Comparison of ENCODE assay signal across 11 cellular contexts in the genomic region with DNA sequence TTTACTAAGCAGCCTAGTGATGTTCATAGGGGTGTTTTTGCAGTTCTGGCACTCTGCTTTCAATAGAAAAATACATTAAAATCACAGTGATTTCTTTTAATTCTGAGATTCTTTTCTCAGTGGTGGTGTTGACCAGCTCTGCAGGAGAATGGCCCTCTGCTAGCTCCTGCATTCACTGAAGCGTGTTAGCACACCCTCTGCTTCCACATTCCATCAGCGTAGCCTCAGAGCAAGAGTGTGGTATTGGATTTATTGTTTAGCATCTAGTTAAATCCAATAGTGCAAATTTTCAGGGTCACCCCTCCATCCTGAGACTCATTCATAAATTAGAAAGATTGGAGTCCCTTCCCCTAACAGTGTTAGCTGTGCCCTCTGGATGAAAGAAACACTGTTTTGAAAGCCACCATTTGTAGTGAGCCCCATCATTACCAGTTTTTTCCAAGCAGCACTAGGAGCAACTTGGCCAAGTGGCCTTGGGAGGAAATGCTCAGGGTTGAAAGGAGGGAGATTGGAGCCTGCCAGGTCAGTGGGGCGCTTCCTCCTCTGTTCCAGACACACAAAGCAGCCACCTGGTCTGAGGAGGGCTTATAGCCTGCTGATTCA. TPM values are rescaled to one million over a fixed set of nuclear protein-coding genes. Genes with fewer than 3 reads are reported as not detected.
DNase-seq lines count a peak whose midpoint lies in the region; ATAC-seq and TF ChIP-seq lines count a peak whose summit lies in the region.
"Had no signal": no experiment of that assay in that cellular context is flagged by ENCODE, and none has a peak within 500 bp of the region (broad histone marks: within the 10 kb centered on the region; RNA-seq: fewer than 3 reads in every experiment).

No MANE protein-coding gene starts in this region.

- H3K27ac ChIP-seq in heart right ventricle (peak overlapping the region in 9 of 10 donors; percentile 7 to 73 (median 48)), esophagus (ENCODE audit: low read depth in 2 of 2, low read length in 1 of 2) (peak overlapping the region; percentile 40 to 57), vagina (peak overlapping the region; percentile 8)

- TF ChIP-seq POLR2A in vagina (IDR thresholded peaks at IDR 0.05), result no peak

- H3K4me3 Mint-ChIP-seq in nephron, result peak overlapping the region in 1 of 3 experiments; percentile 65
- H3K4me3 Mint-ChIP-seq: activated CD4-positive, alpha-beta T cell treated with anti-CD3 and anti-CD28 coated beads, Interleukin-2, amount 10 ng/mL, durations not matched to agents 24 days and 14 days had no signal

- TF ChIP-seq CTCF in heart right ventricle (IDR thresholded peaks at IDR 0.05) (no peak), nephron (IDR thresholded peaks at IDR 0.05; ENCODE audit: unreplicated experiment in 3 of 3) (no peak), vagina (IDR thresholded peaks at IDR 0.05) (no peak)

- peaks cover 0 to 58% (median 23%) of the 10 kb centered on the region in 9 donors for H3K36me3 ChIP-seq in heart right ventricle
- peaks cover 15 to 29% of the 10 kb centered on the region in 2 donors for H3K36me3 ChIP-seq in esophagus (ENCODE audit: control insufficient read depth in 2 of 2, insufficient read depth in 2 of 2, low read length in 1 of 2)
- H3K36me3 ChIP-seq in vagina, result peaks cover 0 to 26% of the 10 kb centered on the region in 2 donors

- no peaks in the 10 kb centered on the region for H3K9me3 Mint-ChIP-seq in nephron
- H3K9me3 Mint-ChIP-seq: activated CD4-positive, alpha-beta T cell treated with anti-CD3 and anti-CD28 coated beads, Interleukin-2, amount 10 ng/mL, durations not matched to agents 24 days and 14 days had no signal

- no peak for ATAC-seq in heart right ventricle
- ATAC-seq in Right ventricle myocardium superior (ENCODE audit: poor library complexity), result no peak
- ATAC-seq in HG03432 (IDR thresholded peaks at IDR 0.05; ENCODE audit: unreplicated experiment), result no peak

- WGBS in heart right ventricle, 2 donors, result 75 to 77% methylated on average over 3 of the region's 3 CpGs
- 75 to 81% methylated on average over 3 of the region's 3 CpGs for WGBS in esophagus, 2 donors

- peak overlapping the region; percentile 92 to 97 (median 96) for H3K27ac Mint-ChIP-seq in nephron
- H3K27ac Mint-ChIP-seq: activated CD4-positive, alpha-beta T cell treated with anti-CD3 and anti-CD28 coated beads, Interleukin-2, amount 10 ng/mL, durations not matched to agents 24 days and 14 days had no signal

- intact Hi-C loops in heart right ventricle (cut with DNase I) (loop anchor here in 1 of 10 donors (5.0 kb wide), 1 partner anchor 130 kb away; no protein-coding TSS in a partner anchor), Right ventricle myocardium superior (cut with DNase I) (no loop called here), vagina (cut with DNase I) (no loop called here)

- peaks cover 3 to 54% (median 45%) of the 10 kb centered on the region in 9 donors for H3K4me1 ChIP-seq in heart right ventricle
- H3K4me1 ChIP-seq in esophagus (ENCODE audit: control insufficient read depth in 2 of 2, insufficient read depth in 2 of 2, low read length in 1 of 2), result peaks cover 0 to 6% of the 10 kb centered on the region in 2 donors
- peaks cover 46% of the 10 kb centered on the region for H3K4me1 ChIP-seq in vagina

- peaks cover 34% of the 10 kb centered on the region for H3K36me3 Mint-ChIP-seq in nephron (ENCODE audit: low read depth)

- DNase-seq in heart right ventricle (no peak), Right ventricle myocardium superior (no peak), vagina (ENCODE audit: extremely low spot score in 2 of 2) (no peak), T-helper 9 cell (no peak), OCI-M2 (lab: John Stamatoyannopoulos, UW; ENCODE audit: unreplicated experiment) (no peak)
- DNase-seq: activated CD4-positive, alpha-beta T cell treated with anti-CD3 and anti-CD28 coated beads, Interleukin-2, amount 10 ng/mL, durations not matched to agents 24 days and 14 days; Kasumi-1; NCI-H2081 treated with DMSO at 0.1 percent for 48 hours had no signal

- peaks cover 35% of the 10 kb centered on the region for H3K4me1 Mint-ChIP-seq in nephron

- H3K27me3 ChIP-seq in heart right ventricle (peaks cover 0 to 72% (median 0%) of the 10 kb centered on the region in 7 donors), esophagus (ENCODE audit: control insufficient read depth in 1 of 2, insufficient read depth in 2 of 2, low read length in 2 of 2) (no peaks in the 10 kb centered on the region), vagina (no peaks in the 10 kb centered on the region)

- H3K9me3 ChIP-seq in heart right ventricle (no peaks in the 10 kb centered on the region), esophagus (ENCODE audit: control insufficient read depth in 2 of 2, insufficient read depth in 1 of 2, low read depth in 1 of 2, low read length in 1 of 2) (no peaks in the 10 kb centered on the region), vagina (no peaks in the 10 kb centered on the region)

- no peaks in the 10 kb centered on the region for H3K27me3 Mint-ChIP-seq in nephron (ENCODE audit: low read depth)

- no peak overlapping the region for H3K4me3 ChIP-seq in heart right ventricle
- H3K4me3 ChIP-seq in esophagus (ENCODE audit: low read depth in 1 of 2, low read length in 2 of 2), result no peak overlapping the region
- H3K4me3 ChIP-seq in vagina, result no peak overlapping the region

RNA-seq across cellular contexts. Expression of a gene that starts 45.7 kb away (rescaled TPM):
- total RNA-seq in heart right ventricle (10 to 100 TPM in 5 of 10 donors, 1 to 10 TPM in 5; 5.3 to 18.8 (median 10.4) TPM), Right ventricle myocardium superior (6.8 TPM), vagina (50.6 TPM)
- polyA plus RNA-seq in heart right ventricle (10 to 100 TPM in 1 of 2 donors, 1 to 10 TPM in 1; 9.4 to 11.6 TPM), esophagus (10 to 100 TPM in 1 of 2 donors, 1 to 10 TPM in 1; 8.2 to 11.5 TPM)
